ENCODE assay signal across 8 cellular contexts in the genomic region with DNA sequence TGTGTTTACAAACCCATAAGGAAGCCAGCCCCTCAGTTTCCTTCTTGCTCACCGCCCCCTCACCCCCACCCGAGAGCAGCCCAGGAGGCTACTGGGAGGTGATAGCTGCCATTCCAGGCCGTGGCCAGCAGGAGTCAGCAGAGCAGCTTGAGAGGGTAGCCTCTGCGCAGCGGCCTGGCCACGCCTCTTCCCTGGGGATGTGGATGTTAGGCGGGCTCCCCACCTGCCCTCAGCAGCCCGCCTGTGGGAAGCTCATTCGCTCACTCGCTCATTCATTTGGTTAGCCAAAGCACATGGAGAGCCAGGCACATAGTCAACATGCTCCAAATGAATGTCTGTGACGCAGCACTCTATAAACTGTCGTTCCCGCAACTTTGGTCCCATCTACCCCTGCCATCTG. TPM values are rescaled to one million over a fixed set of nuclear protein-coding genes. Genes with fewer than 3 reads are reported as not detected.
A peak's percentile ranks its signal among the peaks of the same experiment; 100 is the strongest.
DNase-seq lines count a peak whose midpoint lies in the region; ATAC-seq and TF ChIP-seq lines count a peak whose summit lies in the region.

No MANE protein-coding gene starts in this region.

- BruUV-seq in A673 (replicated peaks; lab: Mats Ljungman, UMichigan) = no TSS peak

- TF ChIP-seq CTCF in A673 (conservative IDR thresholded peaks at IDR 0.05; ENCODE audit: low read depth, low read length) = peak; percentile 94
- peak; percentile 65 for TF ChIP-seq CTCF in parathyroid adenoma (IDR thresholded peaks at IDR 0.05)
- TF ChIP-seq CTCF in upper lobe of left lung (IDR thresholded peaks at IDR 0.05) = peak; percentile 91 to 96 (median 94)

- H3K4me1 ChIP-seq in A673 (ENCODE audit: insufficient read depth, low read length, poor library complexity, severe bottlenecking) (peaks cover 7% of the 10 kb centered on the region), parathyroid adenoma (no peaks in the 10 kb centered on the region), upper lobe of left lung (peaks cover 0 to 21% (median 10%) of the 10 kb centered on the region in 4 donors)

- H3K27ac ChIP-seq in A673 (ENCODE audit: low read depth, low read length, poor library complexity, severe bottlenecking) (no peak overlapping the region), parathyroid adenoma (no peak overlapping the region), upper lobe of left lung (peak overlapping the region in 1 of 4 donors; percentile 3)

- TF ChIP-seq POLR2A in upper lobe of left lung (IDR thresholded peaks at IDR 0.05) = no peak

- CTCF ChIA-PET in A673 (lab: Charles Lee) = interaction anchor here (0.5 to 2.5 kb wide), 7 partner anchors 11 to 174 kb away, joined by 3 to 22 read pairs (median 5); no protein-coding TSS in a partner anchor
- CTCF ChIA-PET in activated naive CD4-positive, alpha-beta T cell treated with anti-CD3 and anti-CD28 coated beads for 36 hours (lab: Charles Lee) = interaction anchor here (0.6 to 9.4 kb wide), 27 partner anchors 8 to 247 kb away, joined by 3 to 212 read pairs (median 5); a partner anchor contains a TSS

- WGBS in upper lobe of left lung, 2 donors = 50% methylated on average over 8 of the region's 13 CpGs; no CpG with 5 or more reads in 1 of the 2 donors

- H3K4me3 ChIP-seq in A673 (ENCODE audit: low read depth, low read length, poor library complexity, severe bottlenecking) (no peak overlapping the region), MG63 (no peak overlapping the region), parathyroid adenoma (ENCODE audit: low read depth, low read length) (no peak overlapping the region), upper lobe of left lung (no peak overlapping the region)

- H3K4me2 ChIP-seq in parathyroid adenoma (ENCODE audit: low read length) = no peak overlapping the region

- no peak overlapping the region for H3K9ac ChIP-seq in parathyroid adenoma

- H3K4me3 Mint-ChIP-seq in activated naive CD4-positive, alpha-beta T cell treated with anti-CD3 and anti-CD28 coated beads for 36 hours = no peak overlapping the region

- H3K27ac Mint-ChIP-seq in activated naive CD4-positive, alpha-beta T cell treated with anti-CD3 and anti-CD28 coated beads for 36 hours = peak overlapping the region; percentile 82

- peak; percentile 49 for ATAC-seq in GM18861 (IDR thresholded peaks at IDR 0.05; ENCODE audit: unreplicated experiment)
- ATAC-seq in upper lobe of left lung (ENCODE audit: low FRiP score in 2 of 2) = peak; percentile 86 to 94

- H2AFZ ChIP-seq in parathyroid adenoma = no peak overlapping the region

- TF ChIP-seq EP300 in upper lobe of left lung (IDR thresholded peaks at IDR 0.05) = no peak

- H3K36me3 ChIP-seq in A673 (ENCODE audit: insufficient read depth, low read length, poor library complexity, severe bottlenecking) = peaks cover 21% of the 10 kb centered on the region
- peaks cover 41% of the 10 kb centered on the region for H3K36me3 ChIP-seq in MG63
- H3K36me3 ChIP-seq in parathyroid adenoma (ENCODE audit: control insufficient read depth, insufficient read depth, low read length) = no peaks in the 10 kb centered on the region
- peaks cover 0 to 40% (median 22%) of the 10 kb centered on the region in 4 donors for H3K36me3 ChIP-seq in upper lobe of left lung

- H3K27me3 ChIP-seq in A673 (replicated peaks; ENCODE audit: insufficient read depth, low read depth, low read length, poor library complexity) = no peaks in the 10 kb centered on the region
- no peaks in the 10 kb centered on the region for H3K27me3 ChIP-seq in MG63
- H3K27me3 ChIP-seq in parathyroid adenoma (ENCODE audit: control insufficient read depth, insufficient read depth, low read length) = no peaks in the 10 kb centered on the region
- no peaks in the 10 kb centered on the region for H3K27me3 ChIP-seq in upper lobe of left lung

- no peaks in the 10 kb centered on the region for H3K27me3 Mint-ChIP-seq in activated naive CD4-positive, alpha-beta T cell treated with anti-CD3 and anti-CD28 coated beads for 36 hours (ENCODE audit: low read depth)

- no peaks in the 10 kb centered on the region for H3K9me3 Mint-ChIP-seq in activated naive CD4-positive, alpha-beta T cell treated with anti-CD3 and anti-CD28 coated beads for 36 hours

- DNase-seq in A673 (ENCODE audit: low spot score) (peak; percentile 88), MG63 (peak; percentile 66), SK-N-DZ (ENCODE audit: low spot score) (peak; percentile 78), globus pallidus (ENCODE audit: low spot score) (peak; percentile 90), upper lobe of left lung (peak; percentile 88 to 91)
- peak; percentile 89 for DNase-seq in activated naive CD4-positive, alpha-beta T cell treated with anti-CD3 and anti-CD28 coated beads for 36 hours

- POLR2A ChIA-PET in A673 (lab: Charles Lee; ENCODE audit: low non-redundant PET) = no interaction called here

- H3K4me1 Mint-ChIP-seq in activated naive CD4-positive, alpha-beta T cell treated with anti-CD3 and anti-CD28 coated beads for 36 hours (ENCODE audit: low read depth) = peaks cover 37% of the 10 kb centered on the region

- H3K9me3 ChIP-seq in A673 (ENCODE audit: low read depth, low read length, poor library complexity, severe bottlenecking) (no peaks in the 10 kb centered on the region), MG63 (no peaks in the 10 kb centered on the region), parathyroid adenoma (ENCODE audit: control insufficient read depth, low read length) (no peaks in the 10 kb centered on the region), upper lobe of left lung (no peaks in the 10 kb centered on the region)

- H3K79me2 ChIP-seq in parathyroid adenoma = no peaks in the 10 kb centered on the region

- peaks cover 27% of the 10 kb centered on the region for H3K36me3 Mint-ChIP-seq in activated naive CD4-positive, alpha-beta T cell treated with anti-CD3 and anti-CD28 coated beads for 36 hours (ENCODE audit: low read depth)

- intact Hi-C loops in A673 (cut with micrococcal nuclease; ENCODE audit: unreplicated experiment) = loop anchor here (1.0 to 2.0 kb wide), 2 partner anchors 92 to 173 kb away; no protein-coding TSS in a partner anchor
- intact Hi-C loops in activated naive CD4-positive, alpha-beta T cell treated with anti-CD3 and anti-CD28 coated beads for 36 hours (cut with micrococcal nuclease) = loop anchor here (1.0 to 5.0 kb wide), 5 partner anchors 12 to 174 kb away; no protein-coding TSS in a partner anchor

RNA-seq across cellular contexts. Expression of a gene that starts 6.1 kb away (rescaled TPM):
- total RNA-seq in A673 (2021) (51.5 and 52.9 TPM in 2 replicates), upper lobe of left lung (10 to 100 TPM; 20.1 to 40.7 (median 25.6) TPM)
- 23.3 and 38.9 TPM in 2 replicates for total RNA-seq in MG63 (2014; rRNA removed; shearing (Covaris generic); ENCODE audit: low replicate concordance)
- 52.5 and 55.6 TPM in 2 replicates for polyA plus RNA-seq in SK-N-DZ (2014; cell fraction: cytosol; rRNA removed)
- 46.6 and 51.6 TPM in 2 replicates for polyA plus RNA-seq in SK-N-DZ (2014; cell fraction: nucleus; rRNA removed)
- 10 to 100 TPM; 41.6 to 43.4 TPM for total RNA-seq in activated naive CD4-positive, alpha-beta T cell treated with anti-CD3 and anti-CD28 coated beads for 36 hours

RNA-seq across cellular contexts. Expression of a gene that starts 13.2 kb away (rescaled TPM):
- total RNA-seq in A673 (2021) = 2.6 and 3.9 TPM in 2 replicates
- 0.13 TPM in 1 of 2 replicates, not detected in the other for total RNA-seq in MG63 (2014; rRNA removed; shearing (Covaris generic); ENCODE audit: low replicate concordance)
- polyA plus RNA-seq in SK-N-DZ (2014; cell fraction: cytosol; rRNA removed) = 2.1 and 3.6 TPM in 2 replicates
- polyA plus RNA-seq in SK-N-DZ (2014; cell fraction: nucleus; rRNA removed) = 18.2 and 18.8 TPM in 2 replicates
- 1 to 10 TPM; 1.1 to 1.8 TPM for total RNA-seq in activated naive CD4-positive, alpha-beta T cell treated with anti-CD3 and anti-CD28 coated beads for 36 hours
- total RNA-seq in upper lobe of left lung = 10 to 100 TPM in 3 of 6 donors, 1 to 10 TPM in 3; 4.1 to 38.8 (median 10.0) TPM

RNA-seq across cellular contexts. Expression of a gene that starts 26.9 kb away (rescaled TPM):
- total RNA-seq in A673 (2021) = 11.8 and 15.8 TPM in 2 replicates
- total RNA-seq in MG63 (2014; rRNA removed; shearing (Covaris generic); ENCODE audit: low replicate concordance) = 4.7 and 26.9 TPM in 2 replicates
- polyA plus RNA-seq in SK-N-DZ (2014; cell fraction: cytosol; rRNA removed) = 28.1 and 28.4 TPM in 2 replicates
- 18.1 and 19.8 TPM in 2 replicates for polyA plus RNA-seq in SK-N-DZ (2014; cell fraction: nucleus; rRNA removed)
- total RNA-seq in activated naive CD4-positive, alpha-beta T cell treated with anti-CD3 and anti-CD28 coated beads for 36 hours = 10 to 100 TPM; 22.3 to 24.6 TPM
- 100 to 1,000 TPM in 1 of 6 donors, 10 to 100 TPM in 5; 41.3 to 105 (median 56.2) TPM for total RNA-seq in upper lobe of left lung

RNA-seq across cellular contexts. Expression of a gene that starts 37.0 kb away (rescaled TPM):
- total RNA-seq in A673 (2021) (30.0 and 34.1 TPM in 2 replicates), upper lobe of left lung (10 to 100 TPM; 17.8 to 60.7 (median 48.0) TPM)
- total RNA-seq in MG63 (2014; rRNA removed; shearing (Covaris generic); ENCODE audit: low replicate concordance) = 10.3 and 11.8 TPM in 2 replicates
- polyA plus RNA-seq in SK-N-DZ (2014; cell fraction: cytosol; rRNA removed) = 2.7 and 3.0 TPM in 2 replicates
- polyA plus RNA-seq in SK-N-DZ (2014; cell fraction: nucleus; rRNA removed) = 6.9 and 11.3 TPM in 2 replicates
- total RNA-seq in activated naive CD4-positive, alpha-beta T cell treated with anti-CD3 and anti-CD28 coated beads for 36 hours = 10 to 100 TPM; 61.0 to 70.8 TPM

RNA-seq across cellular contexts. Expression of a gene that starts 44.3 kb away (rescaled TPM):
- total RNA-seq in A673 (2021) (34.7 and 40.4 TPM in 2 replicates), upper lobe of left lung (100 to 1,000 TPM in 1 of 6 donors, 10 to 100 TPM in 5; 67.3 to 117 (median 85.2) TPM)
- total RNA-seq in MG63 (2014; rRNA removed; shearing (Covaris generic); ENCODE audit: low replicate concordance) = 40.5 and 47.3 TPM in 2 replicates
- 28.5 and 39.2 TPM in 2 replicates for polyA plus RNA-seq in SK-N-DZ (2014; cell fraction: cytosol; rRNA removed)
- 30.8 and 39.5 TPM in 2 replicates for polyA plus RNA-seq in SK-N-DZ (2014; cell fraction: nucleus; rRNA removed)
- total RNA-seq in activated naive CD4-positive, alpha-beta T cell treated with anti-CD3 and anti-CD28 coated beads for 36 hours = 10 to 100 TPM; 28.7 to 29.1 TPM
